1 cellular context compared by ENCODE assay signal in the genomic region with DNA sequence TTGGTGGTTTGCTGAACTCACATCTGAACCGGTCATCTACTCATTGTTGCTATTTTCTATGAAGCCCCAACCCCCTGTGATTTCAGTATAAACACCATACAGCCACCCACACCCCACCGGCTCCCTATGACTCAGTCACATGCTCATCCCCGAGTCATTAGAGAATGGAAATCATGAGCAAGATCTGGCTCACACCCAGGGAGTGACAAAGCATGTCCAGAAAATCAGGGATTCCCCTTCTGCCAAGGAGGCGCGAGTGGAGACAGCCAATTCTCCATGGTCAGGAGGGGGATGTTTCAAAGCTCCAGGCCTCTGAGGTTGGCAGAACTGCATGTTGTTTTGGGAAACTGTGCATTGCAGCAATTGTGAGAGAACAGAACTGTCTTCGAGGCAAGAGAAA.
TF ChIP-seq lines count a peak whose summit lies in the region.

No MANE protein-coding gene starts in this region.

TF ChIP-seq in HEK293, 187 proteins besides CTCF, POLR2A, EP300 and RAD21 (continued from another document and continues in another):
- TF ChIP-seq, protein P1, sequence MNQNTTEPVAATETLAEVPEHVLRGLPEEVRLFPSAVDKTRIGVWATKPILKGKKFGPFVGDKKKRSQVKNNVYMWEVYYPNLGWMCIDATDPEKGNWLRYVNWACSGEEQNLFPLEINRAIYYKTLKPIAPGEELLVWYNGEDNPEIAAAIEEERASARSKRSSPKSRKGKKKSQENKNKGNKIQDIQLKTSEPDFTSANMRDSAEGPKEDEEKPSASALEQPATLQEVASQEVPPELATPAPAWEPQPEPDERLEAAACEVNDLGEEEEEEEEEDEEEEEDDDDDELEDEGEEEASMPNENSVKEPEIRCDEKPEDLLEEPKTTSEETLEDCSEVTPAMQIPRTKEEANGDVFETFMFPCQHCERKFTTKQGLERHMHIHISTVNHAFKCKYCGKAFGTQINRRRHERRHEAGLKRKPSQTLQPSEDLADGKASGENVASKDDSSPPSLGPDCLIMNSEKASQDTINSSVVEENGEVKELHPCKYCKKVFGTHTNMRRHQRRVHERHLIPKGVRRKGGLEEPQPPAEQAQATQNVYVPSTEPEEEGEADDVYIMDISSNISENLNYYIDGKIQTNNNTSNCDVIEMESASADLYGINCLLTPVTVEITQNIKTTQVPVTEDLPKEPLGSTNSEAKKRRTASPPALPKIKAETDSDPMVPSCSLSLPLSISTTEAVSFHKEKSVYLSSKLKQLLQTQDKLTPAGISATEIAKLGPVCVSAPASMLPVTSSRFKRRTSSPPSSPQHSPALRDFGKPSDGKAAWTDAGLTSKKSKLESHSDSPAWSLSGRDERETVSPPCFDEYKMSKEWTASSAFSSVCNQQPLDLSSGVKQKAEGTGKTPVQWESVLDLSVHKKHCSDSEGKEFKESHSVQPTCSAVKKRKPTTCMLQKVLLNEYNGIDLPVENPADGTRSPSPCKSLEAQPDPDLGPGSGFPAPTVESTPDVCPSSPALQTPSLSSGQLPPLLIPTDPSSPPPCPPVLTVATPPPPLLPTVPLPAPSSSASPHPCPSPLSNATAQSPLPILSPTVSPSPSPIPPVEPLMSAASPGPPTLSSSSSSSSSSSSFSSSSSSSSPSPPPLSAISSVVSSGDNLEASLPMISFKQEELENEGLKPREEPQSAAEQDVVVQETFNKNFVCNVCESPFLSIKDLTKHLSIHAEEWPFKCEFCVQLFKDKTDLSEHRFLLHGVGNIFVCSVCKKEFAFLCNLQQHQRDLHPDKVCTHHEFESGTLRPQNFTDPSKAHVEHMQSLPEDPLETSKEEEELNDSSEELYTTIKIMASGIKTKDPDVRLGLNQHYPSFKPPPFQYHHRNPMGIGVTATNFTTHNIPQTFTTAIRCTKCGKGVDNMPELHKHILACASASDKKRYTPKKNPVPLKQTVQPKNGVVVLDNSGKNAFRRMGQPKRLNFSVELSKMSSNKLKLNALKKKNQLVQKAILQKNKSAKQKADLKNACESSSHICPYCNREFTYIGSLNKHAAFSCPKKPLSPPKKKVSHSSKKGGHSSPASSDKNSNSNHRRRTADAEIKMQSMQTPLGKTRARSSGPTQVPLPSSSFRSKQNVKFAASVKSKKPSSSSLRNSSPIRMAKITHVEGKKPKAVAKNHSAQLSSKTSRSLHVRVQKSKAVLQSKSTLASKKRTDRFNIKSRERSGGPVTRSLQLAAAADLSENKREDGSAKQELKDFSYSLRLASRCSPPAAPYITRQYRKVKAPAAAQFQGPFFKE (tag by site-specific recombination; IDR thresholded peaks at IDR 0.05; ENCODE audit: borderline replicate concordance): no peak
- TF ChIP-seq ZNF560 (tag by site-specific recombination; IDR thresholded peaks at IDR 0.05; ENCODE audit: borderline replicate concordance) (no peak), ZNF335 (tag by site-specific recombination; conservative IDR thresholded peaks at IDR 0.05) (peak; percentile 48; the same call in 1 of the 2 replicates), KLF1 (tag by site-specific recombination; IDR thresholded peaks at IDR 0.05) (peak; percentile 59), ZNF174 (tag by site-specific recombination; IDR thresholded peaks at IDR 0.05) (no peak), HIC1 (tag by site-specific recombination; IDR thresholded peaks at IDR 0.05) (peak; percentile 85), SETDB1 (IDR thresholded peaks at IDR 0.05; ENCODE audit: insufficient read length, low read length) (no peak), GLI2 (tag by site-specific recombination; IDR thresholded peaks at IDR 0.05; ENCODE audit: borderline replicate concordance, low read depth) (no peak), ZNF280C (tag by site-specific recombination; IDR thresholded peaks at IDR 0.05) (no peak), SP7 (tag by site-specific recombination; IDR thresholded peaks at IDR 0.05) (peak; percentile 80), ZNF391 (tag by site-specific recombination; IDR thresholded peaks at IDR 0.05; ENCODE audit: borderline replicate concordance, low read depth) (peak; percentile 53; the same call in 1 of the 2 replicates), GLIS2 (tag by site-specific recombination; IDR thresholded peaks at IDR 0.05) (peak; percentile 84), ZNF670 (tag by site-specific recombination; IDR thresholded peaks at IDR 0.05; ENCODE audit: low read depth) (no peak), ZNF366 (tag by site-specific recombination; conservative IDR thresholded peaks at IDR 0.05) (peak; percentile 64), ZNF830 (tag by site-specific recombination; IDR thresholded peaks at IDR 0.05; ENCODE audit: low read depth) (no peak), ZNF792 (tag by site-specific recombination; IDR thresholded peaks at IDR 0.05) (no peak), ZNF394 (tag by site-specific recombination; IDR thresholded peaks at IDR 0.05; ENCODE audit: borderline replicate concordance) (peak; percentile 20; the same call in 1 of the 2 replicates), ZNF837 (tag by site-specific recombination; IDR thresholded peaks at IDR 0.05) (no peak), ZNF658 (tag by site-specific recombination; IDR thresholded peaks at IDR 0.05) (no peak)
- TF ChIP-seq, protein P2, sequence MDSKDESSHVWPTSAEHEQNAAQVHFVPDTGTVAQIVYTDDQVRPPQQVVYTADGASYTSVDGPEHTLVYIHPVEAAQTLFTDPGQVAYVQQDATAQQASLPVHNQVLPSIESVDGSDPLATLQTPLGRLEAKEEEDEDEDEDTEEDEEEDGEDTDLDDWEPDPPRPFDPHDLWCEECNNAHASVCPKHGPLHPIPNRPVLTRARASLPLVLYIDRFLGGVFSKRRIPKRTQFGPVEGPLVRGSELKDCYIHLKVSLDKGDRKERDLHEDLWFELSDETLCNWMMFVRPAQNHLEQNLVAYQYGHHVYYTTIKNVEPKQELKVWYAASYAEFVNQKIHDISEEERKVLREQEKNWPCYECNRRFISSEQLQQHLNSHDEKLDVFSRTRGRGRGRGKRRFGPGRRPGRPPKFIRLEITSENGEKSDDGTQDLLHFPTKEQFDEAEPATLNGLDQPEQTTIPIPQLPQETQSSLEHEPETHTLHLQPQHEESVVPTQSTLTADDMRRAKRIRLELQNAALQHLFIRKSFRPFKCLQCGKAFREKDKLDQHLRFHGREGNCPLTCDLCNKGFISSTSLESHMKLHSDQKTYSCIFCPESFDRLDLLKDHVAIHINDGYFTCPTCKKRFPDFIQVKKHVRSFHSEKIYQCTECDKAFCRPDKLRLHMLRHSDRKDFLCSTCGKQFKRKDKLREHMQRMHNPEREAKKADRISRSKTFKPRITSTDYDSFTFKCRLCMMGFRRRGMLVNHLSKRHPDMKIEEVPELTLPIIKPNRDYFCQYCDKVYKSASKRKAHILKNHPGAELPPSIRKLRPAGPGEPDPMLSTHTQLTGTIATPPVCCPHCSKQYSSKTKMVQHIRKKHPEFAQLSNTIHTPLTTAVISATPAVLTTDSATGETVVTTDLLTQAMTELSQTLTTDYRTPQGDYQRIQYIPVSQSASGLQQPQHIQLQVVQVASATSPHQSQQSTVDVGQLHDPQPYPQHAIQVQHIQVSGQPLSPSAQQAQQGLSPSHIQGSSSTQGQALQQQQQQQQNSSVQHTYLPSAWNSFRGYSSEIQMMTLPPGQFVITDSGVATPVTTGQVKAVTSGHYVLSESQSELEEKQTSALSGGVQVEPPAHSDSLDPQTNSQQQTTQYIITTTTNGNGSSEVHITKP (tag by site-specific recombination; IDR thresholded peaks at IDR 0.05): peak; percentile 57
- TF ChIP-seq, protein P3, sequence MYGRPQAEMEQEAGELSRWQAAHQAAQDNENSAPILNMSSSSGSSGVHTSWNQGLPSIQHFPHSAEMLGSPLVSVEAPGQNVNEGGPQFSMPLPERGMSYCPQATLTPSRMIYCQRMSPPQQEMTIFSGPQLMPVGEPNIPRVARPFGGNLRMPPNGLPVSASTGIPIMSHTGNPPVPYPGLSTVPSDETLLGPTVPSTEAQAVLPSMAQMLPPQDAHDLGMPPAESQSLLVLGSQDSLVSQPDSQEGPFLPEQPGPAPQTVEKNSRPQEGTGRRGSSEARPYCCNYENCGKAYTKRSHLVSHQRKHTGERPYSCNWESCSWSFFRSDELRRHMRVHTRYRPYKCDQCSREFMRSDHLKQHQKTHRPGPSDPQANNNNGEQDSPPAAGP (tag by site-specific recombination; IDR thresholded peaks at IDR 0.05): peak; percentile 89
- TF ChIP-seq, protein P4, sequence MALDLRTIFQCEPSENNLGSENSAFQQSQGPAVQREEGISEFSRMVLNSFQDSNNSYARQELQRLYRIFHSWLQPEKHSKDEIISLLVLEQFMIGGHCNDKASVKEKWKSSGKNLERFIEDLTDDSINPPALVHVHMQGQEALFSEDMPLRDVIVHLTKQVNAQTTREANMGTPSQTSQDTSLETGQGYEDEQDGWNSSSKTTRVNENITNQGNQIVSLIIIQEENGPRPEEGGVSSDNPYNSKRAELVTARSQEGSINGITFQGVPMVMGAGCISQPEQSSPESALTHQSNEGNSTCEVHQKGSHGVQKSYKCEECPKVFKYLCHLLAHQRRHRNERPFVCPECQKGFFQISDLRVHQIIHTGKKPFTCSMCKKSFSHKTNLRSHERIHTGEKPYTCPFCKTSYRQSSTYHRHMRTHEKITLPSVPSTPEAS (tag by site-specific recombination; IDR thresholded peaks at IDR 0.05): no peak
- TF ChIP-seq, protein P5, sequence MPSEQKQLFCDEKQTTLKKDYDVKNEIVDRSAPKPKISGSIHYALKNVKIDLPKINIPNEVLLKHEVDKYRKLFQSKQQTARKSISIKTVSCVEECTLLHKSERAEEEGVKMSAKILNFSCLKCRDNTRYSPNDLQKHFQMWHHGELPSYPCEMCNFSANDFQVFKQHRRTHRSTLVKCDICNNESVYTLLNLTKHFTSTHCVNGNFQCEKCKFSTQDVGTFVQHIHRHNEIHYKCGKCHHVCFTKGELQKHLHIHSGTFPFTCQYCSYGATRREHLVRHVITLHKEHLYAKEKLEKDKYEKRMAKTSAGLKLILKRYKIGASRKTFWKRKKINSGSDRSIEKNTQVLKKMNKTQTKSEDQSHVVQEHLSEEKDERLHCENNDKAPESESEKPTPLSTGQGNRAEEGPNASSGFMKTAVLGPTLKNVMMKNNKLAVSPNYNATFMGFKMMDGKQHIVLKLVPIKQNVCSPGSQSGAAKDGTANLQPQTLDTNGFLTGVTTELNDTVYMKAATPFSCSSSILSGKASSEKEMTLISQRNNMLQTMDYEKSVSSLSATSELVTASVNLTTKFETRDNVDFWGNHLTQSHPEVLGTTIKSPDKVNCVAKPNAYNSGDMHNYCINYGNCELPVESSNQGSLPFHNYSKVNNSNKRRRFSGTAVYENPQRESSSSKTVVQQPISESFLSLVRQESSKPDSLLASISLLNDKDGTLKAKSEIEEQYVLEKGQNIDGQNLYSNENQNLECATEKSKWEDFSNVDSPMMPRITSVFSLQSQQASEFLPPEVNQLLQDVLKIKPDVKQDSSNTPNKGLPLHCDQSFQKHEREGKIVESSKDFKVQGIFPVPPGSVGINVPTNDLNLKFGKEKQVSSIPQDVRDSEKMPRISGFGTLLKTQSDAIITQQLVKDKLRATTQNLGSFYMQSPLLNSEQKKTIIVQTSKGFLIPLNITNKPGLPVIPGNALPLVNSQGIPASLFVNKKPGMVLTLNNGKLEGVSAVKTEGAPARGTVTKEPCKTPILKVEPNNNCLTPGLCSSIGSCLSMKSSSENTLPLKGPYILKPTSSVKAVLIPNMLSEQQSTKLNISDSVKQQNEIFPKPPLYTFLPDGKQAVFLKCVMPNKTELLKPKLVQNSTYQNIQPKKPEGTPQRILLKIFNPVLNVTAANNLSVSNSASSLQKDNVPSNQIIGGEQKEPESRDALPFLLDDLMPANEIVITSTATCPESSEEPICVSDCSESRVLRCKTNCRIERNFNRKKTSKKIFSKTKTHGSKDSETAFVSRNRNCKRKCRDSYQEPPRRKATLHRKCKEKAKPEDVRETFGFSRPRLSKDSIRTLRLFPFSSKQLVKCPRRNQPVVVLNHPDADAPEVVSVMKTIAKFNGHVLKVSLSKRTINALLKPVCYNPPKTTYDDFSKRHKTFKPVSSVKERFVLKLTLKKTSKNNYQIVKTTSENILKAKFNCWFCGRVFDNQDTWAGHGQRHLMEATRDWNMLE (tag by site-specific recombination; conservative IDR thresholded peaks at IDR 0.05; ENCODE audit: low read depth): no peak
- TF ChIP-seq, protein P6, sequence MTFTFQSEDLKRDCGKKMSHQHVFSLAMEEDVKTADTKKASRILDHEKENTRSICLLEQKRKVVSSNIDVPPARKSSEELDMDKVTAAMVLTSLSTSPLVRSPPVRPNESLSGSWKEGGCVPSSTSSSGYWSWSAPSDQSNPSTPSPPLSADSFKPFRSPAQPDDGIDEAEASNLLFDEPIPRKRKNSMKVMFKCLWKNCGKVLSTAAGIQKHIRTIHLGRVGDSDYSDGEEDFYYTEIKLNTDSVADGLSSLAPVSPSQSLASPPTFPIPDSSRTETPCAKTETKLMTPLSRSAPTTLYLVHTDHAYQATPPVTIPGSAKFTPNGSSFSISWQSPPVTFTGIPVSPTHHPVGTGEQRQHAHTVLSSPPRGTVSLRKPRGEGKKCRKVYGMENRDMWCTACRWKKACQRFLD (tag by site-specific recombination; IDR thresholded peaks at IDR 0.05): no peak
